In genomic region chr1:26877326-26877725, GRCh38 we compare ENCODE assay signal across 13 cellular contexts. TPM values are rescaled to one million over a fixed set of nuclear protein-coding genes. Genes with fewer than 3 reads are reported as not detected.
DNase-seq lines count a peak whose midpoint lies in the region; ATAC-seq, FAIRE-seq and TF ChIP-seq lines count a peak whose summit lies in the region.
"Had no signal": no experiment of that assay in that cellular context is flagged by ENCODE, and none has a peak within 500 bp of the region (broad histone marks: within the 10 kb centered on the region; RNA-seq: fewer than 3 reads in every experiment).

No MANE protein-coding gene starts in this region.

- H3K9me2 ChIP-seq in PC-9 (ENCODE audit: insufficient read depth), result no peaks in the 10 kb centered on the region

- TF ChIP-seq RAD21 in K562 (CRISPR knock-in tag; conservative IDR thresholded peaks at IDR 0.05 in 1 of 2, IDR thresholded peaks at IDR 0.05 in 1 of 2), result no peak

- CTCF ChIA-PET in activated naive CD4-positive, alpha-beta T cell treated with anti-CD3 and anti-CD28 coated beads for 36 hours (lab: Charles Lee), result interaction anchor here (0.7 to 3.0 kb wide), 8 partner anchors 10 to 275 kb away, joined by 3 to 15 read pairs (median 5); no protein-coding TSS in a partner anchor
- CTCF ChIA-PET in PC-9 (lab: Charles Lee) (interaction anchor here (0.5 to 1.9 kb wide), 2 partner anchors 176 to 754 kb away, joined by 3 read pairs; no protein-coding TSS in a partner anchor), K562 (lab: Yijun Ruan, JAX; ENCODE audit: low intra/inter-chr PET ratio) (interaction anchor here (0.6 to 4.3 kb wide), 7 partner anchors 15 to 601 kb away, joined by 3 to 53 read pairs (median 5); partner anchors contain the start of gene SFN)

- POLR2A ChIA-PET in PC-9 (lab: Charles Lee; ENCODE audit: unreplicated experiment) (interaction anchor here (0.6 to 0.7 kb wide), 3 partner anchors 116 to 287 kb away, joined by 3 to 5 read pairs (median 3); no protein-coding TSS in a partner anchor), K562 (lab: Yijun Ruan, JAX) (interaction anchor here (1.4 to 1.8 kb wide), 2 partner anchors 10 to 12 kb away, joined by 5 read pairs; no protein-coding TSS in a partner anchor)

- no peaks in the 10 kb centered on the region for H3K27me3 ChIP-seq in PC-9 (ENCODE audit: insufficient read depth, low read depth)
- H3K27me3 ChIP-seq in K562 (ENCODE audit: control insufficient read depth in 2 of 2, insufficient read depth in 2 of 2, low read length in 2 of 2), result no peaks in the 10 kb centered on the region
- H3K27me3 ChIP-seq in smooth muscle cell (ENCODE audit: low read depth), result no peaks in the 10 kb centered on the region

- TF ChIP-seq CTCF in PC-9 (conservative IDR thresholded peaks at IDR 0.05) (no peak), K562 (IDR thresholded peaks at IDR 0.05 in 2 of 3, conservative IDR thresholded peaks at IDR 0.05 in 1 of 3; ENCODE audit: insufficient read depth in 2 of 3, low read depth in 1 of 3, low read length in 3 of 3) (no peak), smooth muscle cell (IDR thresholded peaks at IDR 0.05; ENCODE audit: borderline replicate concordance, insufficient read depth, poor library complexity, severe bottlenecking) (no peak)

- H3K36me3 ChIP-seq in PC-9 (ENCODE audit: low read depth), result no peaks in the 10 kb centered on the region
- H3K36me3 ChIP-seq in K562 (ENCODE audit: control insufficient read depth, insufficient read depth, low read length), result peaks cover 53% of the 10 kb centered on the region; the same call in 2 of the 3 replicates
- H3K36me3 ChIP-seq in smooth muscle cell (ENCODE audit: low read depth), result peaks cover 8% of the 10 kb centered on the region

- H3K4me1 ChIP-seq in PC-9 (replicated peaks; ENCODE audit: insufficient read depth), result peaks cover 41% of the 10 kb centered on the region
- no peaks in the 10 kb centered on the region for H3K4me1 ChIP-seq in K562 (replicated peaks in 1 of 2; ENCODE audit: control insufficient read depth in 2 of 2, insufficient read depth in 2 of 2, low read length in 2 of 2)
- H3K4me1 ChIP-seq in smooth muscle cell (ENCODE audit: low read depth), result peaks cover 16% of the 10 kb centered on the region

- peak overlapping the region; percentile 36; the same call in 1 of the 2 replicates for H3K4me3 ChIP-seq in PC-9
- no peak overlapping the region for H3K4me3 ChIP-seq in K562
- no peak overlapping the region for H3K4me3 ChIP-seq in smooth muscle cell
- H3K4me3 ChIP-seq: SK-N-MC had no signal

- peak overlapping the region; percentile 51 for H3K27ac Mint-ChIP-seq in activated naive CD4-positive, alpha-beta T cell treated with anti-CD3 and anti-CD28 coated beads for 36 hours

- peak overlapping the region; percentile 72 for H3K4me2 ChIP-seq in PC-9
- no peak overlapping the region for H3K4me2 ChIP-seq in K562 (ENCODE audit: insufficient read depth, low read length)
- no peak overlapping the region for H3K4me2 ChIP-seq in smooth muscle cell

- H3K4me1 Mint-ChIP-seq in activated naive CD4-positive, alpha-beta T cell treated with anti-CD3 and anti-CD28 coated beads for 36 hours (ENCODE audit: low read depth), result peaks cover 2% of the 10 kb centered on the region
- H3K4me1 Mint-ChIP-seq: CD14-positive monocyte had no signal

- TF ChIP-seq EP300 in K562 (IDR thresholded peaks at IDR 0.05; ENCODE audit: low read length), result no peak

- H4K20me1 ChIP-seq in PC-9 (ENCODE audit: insufficient read depth), result no peaks in the 10 kb centered on the region
- no peaks in the 10 kb centered on the region for H4K20me1 ChIP-seq in K562 (replicated peaks; ENCODE audit: control insufficient read depth, insufficient read depth, low read length)
- peaks cover 6% of the 10 kb centered on the region for H4K20me1 ChIP-seq in smooth muscle cell (ENCODE audit: low read depth)

- H3K4me3 Mint-ChIP-seq in activated naive CD4-positive, alpha-beta T cell treated with anti-CD3 and anti-CD28 coated beads for 36 hours, result no peak overlapping the region
- H3K4me3 Mint-ChIP-seq: CD14-positive monocyte had no signal

- intact Hi-C loops in activated naive CD4-positive, alpha-beta T cell treated with anti-CD3 and anti-CD28 coated beads for 36 hours (cut with micrococcal nuclease), result no loop called here
- intact Hi-C loops in PC-9 (cut with micrococcal nuclease; ENCODE audit: unreplicated experiment), result no loop called here
- intact Hi-C loops in K562 (cut with micrococcal nuclease), result loop anchor here (5.0 kb wide), 2 partner anchors 65 to 85 kb away; no protein-coding TSS in a partner anchor

- H3K36me3 Mint-ChIP-seq in activated naive CD4-positive, alpha-beta T cell treated with anti-CD3 and anti-CD28 coated beads for 36 hours (ENCODE audit: low read depth), result peaks cover 2% of the 10 kb centered on the region

- no peak for TF ChIP-seq POLR2A in K562 (conservative IDR thresholded peaks at IDR 0.05)

- H3K9me3 ChIP-seq in PC-9 (ENCODE audit: insufficient read depth, low read depth) (no peaks in the 10 kb centered on the region), K562 (replicated peaks; ENCODE audit: control insufficient read depth, insufficient read depth, low read depth, low read length) (no peaks in the 10 kb centered on the region), smooth muscle cell (replicated peaks; ENCODE audit: low read depth) (no peaks in the 10 kb centered on the region)

- in situ Hi-C loops in K562 (cut with MboI), result no loop called here

- no peaks in the 10 kb centered on the region for H3K27me3 Mint-ChIP-seq in activated naive CD4-positive, alpha-beta T cell treated with anti-CD3 and anti-CD28 coated beads for 36 hours (ENCODE audit: low read depth)

- 68% methylated on average over 2 of the region's 2 CpGs for WGBS in K562 (ENCODE audit: insufficient coverage, low coverage, missing lambda C conversion rate)
- WGBS in smooth muscle cell (ENCODE audit: low lambda C conversion rate), result 82% methylated on average over 2 of the region's 2 CpGs

- no peaks in the 10 kb centered on the region for H3K9me1 ChIP-seq in K562 (ENCODE audit: control insufficient read depth, insufficient read depth, low read length)

- no peaks in the 10 kb centered on the region for H3K9me3 Mint-ChIP-seq in activated naive CD4-positive, alpha-beta T cell treated with anti-CD3 and anti-CD28 coated beads for 36 hours
- H3K9me3 Mint-ChIP-seq: CD14-positive monocyte had no signal

- H3F3A ChIP-seq in PC-9 (ENCODE audit: insufficient read depth, low read depth) (peaks cover 25% of the 10 kb centered on the region), smooth muscle cell (ENCODE audit: low read depth) (peaks cover 20% of the 10 kb centered on the region)

- no peak for DNase-seq in activated naive CD4-positive, alpha-beta T cell treated with anti-CD3 and anti-CD28 coated beads for 36 hours
- no peak for DNase-seq in activated naive CD4-positive, alpha-beta T cell treated with Interleukin-2 at 50 U/mL for 16 hours
- DNase-seq in PC-9, result peak in 1 of 2 experiments; percentile 71
- no peak for DNase-seq in K562 (ENCODE audit: extremely low read depth in 1 of 4, low spot score in 3 of 4)
- DNase-seq in smooth muscle cell (lab: John Stamatoyannopoulos, UW; ENCODE audit: unreplicated experiment), result no peak
- no peak for DNase-seq in SIG-M5 (lab: John Stamatoyannopoulos, UW)
- DNase-seq in DMS114 treated with DMSO at 0.1 percent for 48 hours (lab: John Stamatoyannopoulos, UW; ENCODE audit: unreplicated experiment), result no peak

- FAIRE-seq in K562 (lab: Jason Lieb, UNC), result no peak
- FAIRE-seq: HTR-8/SVneo had no signal

- H3K27ac ChIP-seq in PC-9, result peak overlapping the region; percentile 96
- no peak overlapping the region for H3K27ac ChIP-seq in K562 (ENCODE audit: extremely low read depth, low read depth, low read length)
- H3K27ac ChIP-seq in smooth muscle cell (ENCODE audit: low read depth), result peak overlapping the region; percentile 7
- H3K27ac ChIP-seq: SK-N-MC had no signal

- H3K79me2 ChIP-seq in PC-9 (ENCODE audit: low read depth), result no peaks in the 10 kb centered on the region
- no peaks in the 10 kb centered on the region for H3K79me2 ChIP-seq in K562 (ENCODE audit: control insufficient read depth, insufficient read depth, low read length)
- no peaks in the 10 kb centered on the region for H3K79me2 ChIP-seq in smooth muscle cell (ENCODE audit: low read depth)

- H2AFZ ChIP-seq in PC-9 (no peak overlapping the region), K562 (ENCODE audit: low read depth, low read length) (no peak overlapping the region), smooth muscle cell (ENCODE audit: low read depth) (no peak overlapping the region)

- no peak overlapping the region for H3K9ac ChIP-seq in K562 (ENCODE audit: insufficient read depth in 1 of 2, low read depth in 2 of 2, low read length in 2 of 2)
- no peak overlapping the region for H3K9ac ChIP-seq in smooth muscle cell (ENCODE audit: low read depth)

- BruUV-seq in PC-9 (replicated peaks; lab: Mats Ljungman, UMichigan) (no TSS peak), K562 (replicated peaks; lab: Mats Ljungman, UMichigan) (no TSS peak)

- no peak for ATAC-seq in K562
- no peak for ATAC-seq in GM19351 (IDR thresholded peaks at IDR 0.05; ENCODE audit: unreplicated experiment)

RNA-seq across cellular contexts. Expression of gene GPN2, which starts 12.8 kb away (rescaled TPM):
- 10 to 100 TPM; 19.8 to 20.7 TPM for total RNA-seq in activated naive CD4-positive, alpha-beta T cell treated with anti-CD3 and anti-CD28 coated beads for 36 hours
- total RNA-seq in PC-9 (2021) (23.8 and 30.6 TPM in 2 replicates), K562 (2014; rRNA removed) (16.3 and 26.7 TPM in 2 replicates), K562 (2014; rRNA removed; fragmentation: Illumina TruSeq; extraction: Trizol) (19.3 and 20.4 TPM in 2 replicates), K562 (2015; rRNA removed; fragmentation: Illumina TruSeq; extraction: Trizol) (27.0 and 28.0 TPM in 2 replicates), K562 (2021) (58.8 and 59.0 TPM in 2 replicates), smooth muscle cell (7.3 and 13.3 TPM in 2 replicates)
- total RNA-seq in K562 (2011; cell fraction: chromatin; rRNA removed; ENCODE audit: low replicate concordance), result 37.7 and 65.6 TPM in 2 replicates
- 41.7 and 49.9 TPM in 2 replicates for total RNA-seq in K562 (2011; cell fraction: nucleolus; rRNA removed)
- 42.3 and 47.5 TPM in 2 replicates for total RNA-seq in K562 (2011; cell fraction: nucleoplasm; rRNA removed)
- polyA plus RNA-seq in K562 (2011; rRNA removed) (45.1 and 64.7 TPM in 2 replicates), K562 (2014; fragmentation: Illumina TruSeq; extraction: Trizol) (23.2 and 34.0 TPM in 2 replicates), K562 (2014; fragmentation: Nextera tagmentation; extraction: Ambion mirVana) (10 to 100 TPM in 1 of 2 experiments, 1 to 10 TPM in 1; 9.9 to 11.4 TPM), K562 (2014; rRNA removed) (17.4 and 31.8 TPM in 2 replicates), smooth muscle cell (29.4 and 36.3 TPM in 2 replicates)
- polyA plus RNA-seq in K562 (2011; cell fraction: cytosol; rRNA removed), result 37.8 and 64.5 TPM in 2 replicates
- polyA plus RNA-seq in K562 (2011; cell fraction: nucleus; rRNA removed), result 49.3 and 52.7 TPM in 2 replicates
- polyA plus RNA-seq in K562 (2012), result 32.5 and 46.9 TPM in 2 replicates
- polyA minus RNA-seq in K562 (2011; rRNA and poly(A)+ RNA removed), result 40.1 and 57.8 TPM in 2 replicates
- 52.9 and 56.0 TPM in 2 replicates for polyA minus RNA-seq in K562 (2011; cell fraction: cytosol; rRNA and poly(A)+ RNA removed)
- 15.4 and 16.0 TPM in 2 replicates for polyA minus RNA-seq in K562 (2011; cell fraction: nucleus; rRNA and poly(A)+ RNA removed)

RNA-seq across cellular contexts. Expression of gene SFN, which starts 14.4 kb away (rescaled TPM):
- total RNA-seq in activated naive CD4-positive, alpha-beta T cell treated with anti-CD3 and anti-CD28 coated beads for 36 hours, result under 1 TPM; 0.26 to 0.52 TPM
- total RNA-seq in PC-9 (2021), result 326 and 355 TPM in 2 replicates
- 0.42 and 0.90 TPM in 2 replicates for total RNA-seq in K562 (2011; cell fraction: chromatin; rRNA removed; ENCODE audit: low replicate concordance)
- total RNA-seq in K562 (2011; cell fraction: nucleolus; rRNA removed), result 0.66 and 1.3 TPM in 2 replicates
- total RNA-seq in K562 (2011; cell fraction: nucleoplasm; rRNA removed), result 0.37 and 1.5 TPM in 2 replicates
- total RNA-seq in K562 (2014; rRNA removed), result 2.2 and 2.7 TPM in 2 replicates
- total RNA-seq in K562 (2014; rRNA removed; fragmentation: Illumina TruSeq; extraction: Trizol), result 0.38 and 0.73 TPM in 2 replicates
- total RNA-seq in K562 (2015; rRNA removed; fragmentation: Illumina TruSeq; extraction: Trizol), result 2.0 and 3.0 TPM in 2 replicates
- 3.1 and 3.7 TPM in 2 replicates for total RNA-seq in K562 (2021)
- polyA plus RNA-seq in K562 (2011; rRNA removed), result 0.86 and 1.7 TPM in 2 replicates
- 1.9 and 2.8 TPM in 2 replicates for polyA plus RNA-seq in K562 (2011; cell fraction: cytosol; rRNA removed)
- polyA plus RNA-seq in K562 (2011; cell fraction: nucleus; rRNA removed), result 0.67 and 0.91 TPM in 2 replicates
- 1.6 and 4.0 TPM in 2 replicates for polyA plus RNA-seq in K562 (2012)
- 2.7 and 3.4 TPM in 2 replicates for polyA plus RNA-seq in K562 (2014; fragmentation: Illumina TruSeq; extraction: Trizol)
- polyA plus RNA-seq in K562 (2014; fragmentation: Nextera tagmentation; extraction: Ambion mirVana), result under 1 TPM; 0.10 to 0.11 TPM
- polyA plus RNA-seq in K562 (2014; rRNA removed), result 3.8 and 3.9 TPM in 2 replicates
- polyA minus RNA-seq in K562 (2011; rRNA and poly(A)+ RNA removed), result 0.25 and 0.42 TPM in 2 replicates
- 2.3 and 3.7 TPM in 2 replicates for polyA minus RNA-seq in K562 (2011; cell fraction: cytosol; rRNA and poly(A)+ RNA removed)
- polyA minus RNA-seq in K562 (2011; cell fraction: nucleus; rRNA and poly(A)+ RNA removed), result 0.67 and 0.89 TPM in 2 replicates
- 62.8 and 110 TPM in 2 replicates for total RNA-seq in smooth muscle cell
- 112 and 320 TPM in 2 replicates for polyA plus RNA-seq in smooth muscle cell
- polyA plus RNA-seq: CD14-positive monocyte had no signal

RNA-seq across cellular contexts. Expression of gene GPATCH3, which starts 22.9 kb away (rescaled TPM):
- 1 to 10 TPM; 7.9 to 8.5 TPM for total RNA-seq in activated naive CD4-positive, alpha-beta T cell treated with anti-CD3 and anti-CD28 coated beads for 36 hours
- 13.1 and 16.7 TPM in 2 replicates for total RNA-seq in PC-9 (2021)
- total RNA-seq in K562 (2011; cell fraction: chromatin; rRNA removed; ENCODE audit: low replicate concordance), result 15.2 and 22.9 TPM in 2 replicates
- total RNA-seq in K562 (2011; cell fraction: nucleolus; rRNA removed), result 20.1 and 20.7 TPM in 2 replicates
- 11.5 and 12.9 TPM in 2 replicates for total RNA-seq in K562 (2011; cell fraction: nucleoplasm; rRNA removed)
- total RNA-seq in K562 (2014; rRNA removed), result 16.4 and 21.0 TPM in 2 replicates
- 8.6 and 9.9 TPM in 2 replicates for total RNA-seq in K562 (2014; rRNA removed; fragmentation: Illumina TruSeq; extraction: Trizol)
- 15.3 and 16.2 TPM in 2 replicates for total RNA-seq in K562 (2015; rRNA removed; fragmentation: Illumina TruSeq; extraction: Trizol)
- total RNA-seq in K562 (2021), result 22.5 and 23.0 TPM in 2 replicates
- polyA plus RNA-seq in K562 (2011; rRNA removed), result 5.4 and 7.2 TPM in 2 replicates
- polyA plus RNA-seq in K562 (2011; cell fraction: cytosol; rRNA removed), result 7.0 and 9.7 TPM in 2 replicates
- 10.6 and 15.3 TPM in 2 replicates for polyA plus RNA-seq in K562 (2011; cell fraction: nucleus; rRNA removed)
- polyA plus RNA-seq in K562 (2012), result 13.1 and 16.8 TPM in 2 replicates
- 14.4 and 17.5 TPM in 2 replicates for polyA plus RNA-seq in K562 (2014; fragmentation: Illumina TruSeq; extraction: Trizol)
- polyA plus RNA-seq in K562 (2014; fragmentation: Nextera tagmentation; extraction: Ambion mirVana), result 1 to 10 TPM; 1.6 to 4.9 TPM
- 13.3 and 16.1 TPM in 2 replicates for polyA plus RNA-seq in K562 (2014; rRNA removed)
- polyA minus RNA-seq in K562 (2011; rRNA and poly(A)+ RNA removed), result 6.1 and 6.7 TPM in 2 replicates
- 3.6 and 6.0 TPM in 2 replicates for polyA minus RNA-seq in K562 (2011; cell fraction: cytosol; rRNA and poly(A)+ RNA removed)
- 8.1 and 10.2 TPM in 2 replicates for polyA minus RNA-seq in K562 (2011; cell fraction: nucleus; rRNA and poly(A)+ RNA removed)
- total RNA-seq in smooth muscle cell, result 5.6 and 7.1 TPM in 2 replicates
- 17.4 and 23.6 TPM in 2 replicates for polyA plus RNA-seq in smooth muscle cell

RNA-seq across cellular contexts. Expression of gene NR0B2, which starts 36.4 kb away (rescaled TPM):
- total RNA-seq in activated naive CD4-positive, alpha-beta T cell treated with anti-CD3 and anti-CD28 coated beads for 36 hours, result not detected
- total RNA-seq in PC-9 (2021) (not detected in 2 replicates), K562 (2014; rRNA removed) (not detected in 2 replicates), K562 (2014; rRNA removed; fragmentation: Illumina TruSeq; extraction: Trizol) (not detected in 2 replicates), K562 (2015; rRNA removed; fragmentation: Illumina TruSeq; extraction: Trizol) (not detected in 2 replicates), K562 (2021) (not detected in 2 replicates), smooth muscle cell (not detected in 2 replicates)
- not detected in 2 replicates for total RNA-seq in K562 (2011; cell fraction: chromatin; rRNA removed; ENCODE audit: low replicate concordance)
- not detected in 2 replicates for total RNA-seq in K562 (2011; cell fraction: nucleolus; rRNA removed)
- not detected in 2 replicates for total RNA-seq in K562 (2011; cell fraction: nucleoplasm; rRNA removed)
- polyA plus RNA-seq in K562 (2011; rRNA removed) (not detected in 2 replicates), K562 (2014; fragmentation: Illumina TruSeq; extraction: Trizol) (not detected in 2 replicates), K562 (2014; fragmentation: Nextera tagmentation; extraction: Ambion mirVana) (not detected), K562 (2014; rRNA removed) (not detected in 2 replicates), smooth muscle cell (not detected in 2 replicates)
- 0.06 TPM in 1 of 2 replicates, not detected in the other for polyA plus RNA-seq in K562 (2011; cell fraction: cytosol; rRNA removed)
- not detected in 2 replicates for polyA plus RNA-seq in K562 (2011; cell fraction: nucleus; rRNA removed)
- polyA plus RNA-seq in K562 (2012), result 0.08 TPM in 1 of 2 replicates, not detected in the other
- polyA minus RNA-seq in K562 (2011; rRNA and poly(A)+ RNA removed), result not detected in 2 replicates
- not detected in 2 replicates for polyA minus RNA-seq in K562 (2011; cell fraction: cytosol; rRNA and poly(A)+ RNA removed)
- not detected in 2 replicates for polyA minus RNA-seq in K562 (2011; cell fraction: nucleus; rRNA and poly(A)+ RNA removed)
- total RNA-seq: A172, M059J had no signal
- polyA plus RNA-seq: CD14-positive monocyte had no signal

RNA-seq across cellular contexts. Expression of gene NUDC, which starts 44.2 kb away (rescaled TPM):
- total RNA-seq in activated naive CD4-positive, alpha-beta T cell treated with anti-CD3 and anti-CD28 coated beads for 36 hours, result 10 to 100 TPM; 75.3 to 78.1 TPM
- 93.6 and 104 TPM in 2 replicates for total RNA-seq in PC-9 (2021)
- total RNA-seq in K562 (2011; cell fraction: chromatin; rRNA removed; ENCODE audit: low replicate concordance), result 70.9 and 112 TPM in 2 replicates
- 73.0 and 85.1 TPM in 2 replicates for total RNA-seq in K562 (2011; cell fraction: nucleolus; rRNA removed)
- 71.2 and 76.6 TPM in 2 replicates for total RNA-seq in K562 (2011; cell fraction: nucleoplasm; rRNA removed)
- total RNA-seq in K562 (2014; rRNA removed), result 234 and 265 TPM in 2 replicates
- total RNA-seq in K562 (2014; rRNA removed; fragmentation: Illumina TruSeq; extraction: Trizol), result 83.1 and 86.9 TPM in 2 replicates
- total RNA-seq in K562 (2015; rRNA removed; fragmentation: Illumina TruSeq; extraction: Trizol), result 156 and 157 TPM in 2 replicates
- 160 and 170 TPM in 2 replicates for total RNA-seq in K562 (2021)
- polyA plus RNA-seq in K562 (2011; rRNA removed), result 42.5 and 59.7 TPM in 2 replicates
- 49.6 and 54.7 TPM in 2 replicates for polyA plus RNA-seq in K562 (2011; cell fraction: cytosol; rRNA removed)
- 56.8 and 59.7 TPM in 2 replicates for polyA plus RNA-seq in K562 (2011; cell fraction: nucleus; rRNA removed)
- 171 and 247 TPM in 2 replicates for polyA plus RNA-seq in K562 (2012)
- polyA plus RNA-seq in K562 (2014; fragmentation: Illumina TruSeq; extraction: Trizol), result 202 and 219 TPM in 2 replicates
- 10 to 100 TPM in 1 of 2 experiments, 1 to 10 TPM in 1; 9.8 to 18.1 TPM for polyA plus RNA-seq in K562 (2014; fragmentation: Nextera tagmentation; extraction: Ambion mirVana)
- 126 and 149 TPM in 2 replicates for polyA plus RNA-seq in K562 (2014; rRNA removed)
- 42.3 and 52.0 TPM in 2 replicates for polyA minus RNA-seq in K562 (2011; rRNA and poly(A)+ RNA removed)
- 79.7 and 80.2 TPM in 2 replicates for polyA minus RNA-seq in K562 (2011; cell fraction: cytosol; rRNA and poly(A)+ RNA removed)
- polyA minus RNA-seq in K562 (2011; cell fraction: nucleus; rRNA and poly(A)+ RNA removed), result 19.4 and 28.9 TPM in 2 replicates
- total RNA-seq in smooth muscle cell, result 23.9 and 29.3 TPM in 2 replicates
- polyA plus RNA-seq in smooth muscle cell, result 122 and 131 TPM in 2 replicates

Comparison
In these comparisons a context has a peak if more than half of its experiments do, and no peak if none do; other contexts are left out.
1. RNA of gene SFN, which starts 14.4 kb away (total RNA-seq): 326 to 355 TPM in PC-9 and 62.8 to 110 TPM in smooth muscle cell; 0.37 to 3.7 TPM in K562 and 0.26 to 0.52 TPM in activated naive CD4-positive, alpha-beta T cell treated with anti-CD3 and anti-CD28 coated beads for 36 hours; every median in the first group is over 10 times any median in the second.